In the genomic region with DNA sequence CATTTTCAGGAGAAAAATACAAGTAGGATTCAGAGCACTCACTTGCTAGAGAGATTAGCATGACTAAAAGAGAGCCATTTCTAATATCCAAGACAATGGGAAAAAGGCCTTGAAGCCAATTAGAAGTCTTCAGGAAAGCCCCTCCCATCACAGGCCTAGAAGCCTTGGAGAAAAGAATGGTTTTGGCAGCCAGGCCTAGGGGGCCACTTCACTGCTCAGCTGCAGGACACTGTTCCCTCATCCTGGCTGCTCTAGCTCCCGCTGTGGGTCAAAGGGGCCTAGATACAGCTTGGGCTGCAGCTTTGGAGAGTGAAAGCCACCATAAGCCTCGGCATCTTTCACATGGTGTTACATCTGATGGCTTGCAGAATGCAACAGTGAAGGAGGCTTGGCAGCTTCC, we compare ENCODE assay signal across 16 cellular contexts.
A peak's percentile ranks its signal among the peaks of the same experiment; 100 is the strongest.
DNase-seq lines count a peak whose midpoint lies in the region; ATAC-seq, FAIRE-seq and TF ChIP-seq lines count a peak whose summit lies in the region.
"Had no signal": no experiment of that assay in that cellular context is flagged by ENCODE, and none has a peak within 500 bp of the region (broad histone marks: within the 10 kb centered on the region; RNA-seq: fewer than 3 reads in every experiment).

No MANE protein-coding gene starts in this region.

- no peak for TF ChIP-seq EP300 in H1 (IDR thresholded peaks at IDR 0.05; ENCODE audit: borderline replicate concordance in 1 of 2, low read depth in 2 of 2, low read length in 2 of 2)

- in situ Hi-C loops in HAP-1 (cut with MboI; ENCODE audit: low sequenced_read_pairs): no loop called here

- no peaks in the 10 kb centered on the region for H3K23me2 ChIP-seq in H1 (ENCODE audit: low read depth, low read length)

- H4K5ac ChIP-seq in H1 (ENCODE audit: insufficient read length, low read depth, low read length): no peak overlapping the region

- no peaks in the 10 kb centered on the region for H3K9me3 ChIP-seq in HAP-1
- no peaks in the 10 kb centered on the region for H3K9me3 ChIP-seq in H1 (ENCODE audit: insufficient read depth in 2 of 2, low read depth in 1 of 2, low read length in 1 of 2)

- no peak overlapping the region for H3K23ac ChIP-seq in H1 (ENCODE audit: insufficient read length)

- H3K14ac ChIP-seq in H1 (ENCODE audit: insufficient read length): no peak overlapping the region

- H4K8ac ChIP-seq in H1 (ENCODE audit: extremely low read depth, insufficient read depth, low read length): no peak overlapping the region

- 0 out of 2 replicates have a peak overlapping the region, but pooled peaks have one; percentile 87 for H2BK20ac ChIP-seq in H1 (ENCODE audit: low read length)

- DNase-seq in HAP-1 (ENCODE audit: low spot score in 2 of 2) (peak; percentile 31 to 32), H1 (ENCODE audit: low read depth in 1 of 2, low spot score in 2 of 2) (no peak), iPS-NIHi11 (ENCODE audit: low spot score) (peak; percentile 35), NCI-H2227 treated with DMSO at 0.1 percent for 48 hours (lab: John Stamatoyannopoulos, UW) (no peak), NCI-H146 (lab: John Stamatoyannopoulos, UW) (no peak)
- DNase-seq: C1 segment of cervical spinal cord; Calu3; CD4-positive, alpha-beta T cell; DMS79; GOT3 had no signal

- no peak overlapping the region for H2BK12ac ChIP-seq in H1 (ENCODE audit: low read depth, low read length)

- no peak overlapping the region for H2BK15ac ChIP-seq in H1 (ENCODE audit: low read length)

- 78% methylated on average over 2 of the region's 2 CpGs; no CpG with 5 or more reads in 1 of the 2 experiments for WGBS in H1 (ENCODE audit: extremely low coverage in 1 of 2, insufficient coverage in 1 of 2, insufficient read length in 1 of 2, insufficient replicate concordance in 2 of 2, low coverage in 1 of 2, low lambda C conversion rate in 2 of 2, missing lambda C conversion rate in 1 of 2), 2 experiments

- no peak overlapping the region for H3K4ac ChIP-seq in H1 (replicated peaks; ENCODE audit: insufficient read length, low read depth, low read length)

- no peak for ATAC-seq in HG03280 (IDR thresholded peaks at IDR 0.05; ENCODE audit: unreplicated experiment)
- no peak for ATAC-seq in HG03097 (IDR thresholded peaks at IDR 0.05; ENCODE audit: low FRiP score, unreplicated experiment)
- ATAC-seq: HCT116 had no signal

- TF ChIP-seq RAD21 in H1 (IDR thresholded peaks at IDR 0.05 in 1 of 2, conservative IDR thresholded peaks at IDR 0.05 in 1 of 2; ENCODE audit: low read depth in 2 of 2, low read length in 2 of 2): no peak

- no peaks in the 10 kb centered on the region for H4K20me1 ChIP-seq in H1 (replicated peaks in 1 of 2; ENCODE audit: control insufficient read depth in 1 of 2, insufficient read depth in 2 of 2, low read length in 2 of 2)

- no peak overlapping the region for H3K56ac ChIP-seq in H1 (replicated peaks; ENCODE audit: insufficient read length, low read depth, low read length)

- FAIRE-seq in H1 (lab: Jason Lieb, UNC): no peak
- FAIRE-seq: A204.1, G401.6, GM12891 had no signal

- CTCF ChIA-PET in H1 (lab: Charles Lee; ENCODE audit: partially characterized antibody): interaction anchor here (1.1 to 2.1 kb wide), 2 partner anchors 43 to 253 kb away, joined by 4 to 6 read pairs; no protein-coding TSS in a partner anchor

- no peaks in the 10 kb centered on the region for H3K79me2 ChIP-seq in H1 (ENCODE audit: control insufficient read depth in 1 of 2, insufficient read depth in 2 of 2, low read length in 2 of 2)

- no peak overlapping the region for H3K9ac ChIP-seq in H1 (replicated peaks in 1 of 4; ENCODE audit: extremely low read depth in 1 of 4, low read depth in 3 of 4, low read length in 3 of 4)

- H3K4me1 ChIP-seq in HAP-1: peaks cover 3% of the 10 kb centered on the region; the same call in 1 of the 2 replicates
- H3K4me1 ChIP-seq in H1 (replicated peaks in 1 of 4; ENCODE audit: control insufficient read depth in 3 of 4, insufficient read depth in 4 of 4, low read length in 3 of 4): peaks cover 0 to 4% (median 1%) of the 10 kb centered on the region in 4 experiments; a peak in 2 of 7 replicates

- no peak overlapping the region for H2AK5ac ChIP-seq in H1 (ENCODE audit: low read depth, low read length)

- H3K36me3 ChIP-seq in HAP-1 (replicated peaks) (no peaks in the 10 kb centered on the region), H1 (ENCODE audit: control insufficient read depth in 2 of 4, insufficient read depth in 4 of 4, low read length in 3 of 4) (no peaks in the 10 kb centered on the region)

- H3K27me3 ChIP-seq in HAP-1 (ENCODE audit: low read depth) (no peaks in the 10 kb centered on the region), H1 (replicated peaks in 1 of 4; ENCODE audit: control insufficient read depth in 3 of 4, extremely low read depth in 1 of 4, insufficient read depth in 3 of 4, low read length in 3 of 4) (no peaks in the 10 kb centered on the region)

- TF ChIP-seq CTCF in H1 (IDR thresholded peaks at IDR 0.05; ENCODE audit: control extremely low read depth in 1 of 3, insufficient read depth in 1 of 3, low read depth in 1 of 3, low read length in 3 of 3): no peak

- H3K4me3 ChIP-seq in HAP-1: no peak overlapping the region
- H3K4me3 ChIP-seq in H1 (ENCODE audit: extremely low read depth in 1 of 4, insufficient read depth in 2 of 4, low read depth in 3 of 4, low read length in 4 of 4): no peak overlapping the region

- POLR2A ChIA-PET in H1 (lab: Charles Lee; ENCODE audit: partially characterized antibody): interaction anchor here (1.0 kb wide), 1 partner anchor 27 kb away, joined by 3 read pairs; no protein-coding TSS in a partner anchor

- no peak overlapping the region for H2BK5ac ChIP-seq in H1 (ENCODE audit: low read depth, low read length)

- H2BK120ac ChIP-seq in H1 (replicated peaks; ENCODE audit: low read depth, low read length): no peak overlapping the region

- no peak overlapping the region for H3K18ac ChIP-seq in H1 (ENCODE audit: extremely low read depth, low read length)

- H4K91ac ChIP-seq in H1 (replicated peaks; ENCODE audit: insufficient read length, low read length): no peak overlapping the region

- no peaks in the 10 kb centered on the region for H3K79me1 ChIP-seq in H1 (ENCODE audit: low read depth, low read length)

- no peak overlapping the region for H3K4me2 ChIP-seq in H1 (ENCODE audit: insufficient read depth in 1 of 2, low read depth in 2 of 2, low read length in 2 of 2)

- TF ChIP-seq POLR2A in H1 (IDR thresholded peaks at IDR 0.05; ENCODE audit: control extremely low read depth in 1 of 2, low read depth in 2 of 2, low read length in 2 of 2): no peak

- H3K27ac ChIP-seq in H1 (ENCODE audit: low read depth, low read length): no peak overlapping the region

- 0 out of 2 replicates have a peak overlapping the region, but pooled peaks have one; percentile 46 for H2AFZ ChIP-seq in H1 (ENCODE audit: low read length)

TF ChIP-seq in H1, 55 proteins besides CTCF, POLR2A, EP300 and RAD21:
- TF ChIP-seq EGR1 (IDR thresholded peaks at IDR 0.05; ENCODE audit: borderline replicate concordance, low read depth, low read length) (no peak), GTF2F1 (IDR thresholded peaks at IDR 0.05; ENCODE audit: borderline replicate concordance, low read depth, low read length) (no peak), CBX8 (IDR thresholded peaks at IDR 0.05; ENCODE audit: borderline replicate concordance, low read depth, low read length) (no peak), YY1 (IDR thresholded peaks at IDR 0.05; ENCODE audit: low read depth, low read length) (no peak), MAFK (IDR thresholded peaks at IDR 0.05; ENCODE audit: low read depth, low read length) (no peak), TAF7 (optimal IDR thresholded peaks at IDR 0.05; ENCODE audit: borderline replicate concordance, low read depth, low read length) (no peak), POU5F1 (IDR thresholded peaks at IDR 0.05; ENCODE audit: low read depth, low read length) (no peak), EZH2 (IDR thresholded peaks at IDR 0.05; ENCODE audit: low read depth, low read length, severe bottlenecking) (no peak), BACH1 (IDR thresholded peaks at IDR 0.05; ENCODE audit: low read length) (no peak), CREB1 (IDR thresholded peaks at IDR 0.05) (no peak), KDM1A (IDR thresholded peaks at IDR 0.05; ENCODE audit: borderline replicate concordance, low read length) (no peak)
- TF ChIP-seq, protein P1, sequence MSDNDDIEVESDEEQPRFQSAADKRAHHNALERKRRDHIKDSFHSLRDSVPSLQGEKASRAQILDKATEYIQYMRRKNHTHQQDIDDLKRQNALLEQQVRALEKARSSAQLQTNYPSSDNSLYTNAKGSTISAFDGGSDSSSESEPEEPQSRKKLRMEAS (IDR thresholded peaks at IDR 0.05): no peak

Comparison
In these comparisons a context has a peak if more than half of its experiments do, and no peak if none do; other contexts are left out.
1. DNase-seq: peak in HAP-1 (2 of 2) and iPS-NIHi11 (single experiment); none in H1 (0 of 2), NCI-H2227 treated with DMSO at 0.1 percent for 48 hours (single experiment) and NCI-H146 (single experiment).